13 cellular contexts compared by ENCODE assay signal in genomic region chr11:110311783-110312578, GRCh38. TPM values are rescaled to one million over a fixed set of nuclear protein-coding genes. Genes with fewer than 3 reads are reported as not detected.
DNase-seq lines count a peak whose midpoint lies in the region; ATAC-seq, FAIRE-seq and TF ChIP-seq lines count a peak whose summit lies in the region.
"Had no signal": no experiment of that assay in that cellular context is flagged by ENCODE, and none has a peak within 500 bp of the region (broad histone marks: within the 10 kb centered on the region; RNA-seq: fewer than 3 reads in every experiment).

No MANE protein-coding gene starts in this region.

- FAIRE-seq in endothelial cell of umbilical vein (lab: Jason Lieb, UNC) = peak; percentile 83

- H3K4me1 ChIP-seq in endothelial cell of umbilical vein (ENCODE audit: control insufficient read depth, extremely low read depth, insufficient read depth, low read length) (peaks cover 33% of the 10 kb centered on the region), spleen (peaks cover 0 to 22% (median 3%) of the 10 kb centered on the region in 6 donors), BE2C (peaks cover 2% of the 10 kb centered on the region)

- no peak overlapping the region for H3K4me3 ChIP-seq in endothelial cell of umbilical vein (replicated peaks in 1 of 3; ENCODE audit: insufficient read depth in 1 of 3, low read depth in 1 of 3, low read length in 3 of 3)
- no peak overlapping the region for H3K4me3 ChIP-seq in spleen
- H3K4me3 ChIP-seq in BE2C (ENCODE audit: low read depth, low read length) = no peak overlapping the region
- H3K4me3 ChIP-seq: left ventricle myocardium inferior, upper lobe of right lung had no signal

- H3K4me1 Mint-ChIP-seq in activated CD8-positive, alpha-beta memory T cell treated with anti-CD3 and anti-CD28 coated beads, Interleukin-2, amount 10 ng/mL, durations not matched to agents 7 days and 5 days = peaks cover 9% of the 10 kb centered on the region

- H3K36me3 ChIP-seq in endothelial cell of umbilical vein (ENCODE audit: control insufficient read depth in 2 of 2, extremely low read depth in 1 of 2, insufficient read depth in 2 of 2, low read length in 2 of 2) (no peaks in the 10 kb centered on the region), spleen (no peaks in the 10 kb centered on the region), BE2C (no peaks in the 10 kb centered on the region)
- H3K36me3 ChIP-seq: left ventricle myocardium inferior, upper lobe of right lung had no signal

- H3K27ac Mint-ChIP-seq in activated CD8-positive, alpha-beta memory T cell treated with anti-CD3 and anti-CD28 coated beads, Interleukin-2, amount 10 ng/mL, durations not matched to agents 7 days and 5 days = peak overlapping the region; percentile 62

- TF ChIP-seq CTCF in endothelial cell of umbilical vein (IDR thresholded peaks at IDR 0.05; ENCODE audit: extremely low read depth in 1 of 2, insufficient read depth in 1 of 2, low read depth in 1 of 2, low read length in 2 of 2) = no peak
- TF ChIP-seq CTCF in spleen (IDR thresholded peaks at IDR 0.05 in 8 of 11, conservative IDR thresholded peaks at IDR 0.05 in 3 of 11) = no peak
- TF ChIP-seq CTCF in BE2C (IDR thresholded peaks at IDR 0.05; ENCODE audit: low read depth, low read length) = no peak

- H3K4me2 ChIP-seq in endothelial cell of umbilical vein (ENCODE audit: insufficient read depth, low read length) = peak overlapping the region; percentile 19

- no peak overlapping the region for H3K4me3 Mint-ChIP-seq in activated CD8-positive, alpha-beta memory T cell treated with anti-CD3 and anti-CD28 coated beads, Interleukin-2, amount 10 ng/mL, durations not matched to agents 7 days and 5 days

- no peaks in the 10 kb centered on the region for H3K9me1 ChIP-seq in endothelial cell of umbilical vein (replicated peaks; ENCODE audit: control insufficient read depth, extremely low read depth, insufficient read depth, low read length)

- H3K27me3 Mint-ChIP-seq in activated CD8-positive, alpha-beta memory T cell treated with anti-CD3 and anti-CD28 coated beads, Interleukin-2, amount 10 ng/mL, durations not matched to agents 7 days and 5 days = no peaks in the 10 kb centered on the region

- ATAC-seq in activated CD8-positive, alpha-beta memory T cell treated with anti-CD3 and anti-CD28 coated beads, Interleukin-2, amount 10 ng/mL, durations not matched to agents 7 days and 5 days = peak; percentile 49
- ATAC-seq in sciatic nerve = no peak
- ATAC-seq: upper lobe of right lung had no signal

- peak overlapping the region; percentile 49 for H2AFZ ChIP-seq in endothelial cell of umbilical vein (ENCODE audit: low read depth, low read length)

- H3K27ac ChIP-seq in endothelial cell of umbilical vein (ENCODE audit: insufficient read depth, low read depth, low read length) = peak overlapping the region; percentile 79
- peak overlapping the region in 7 of 8 donors; percentile 17 to 66 (median 42) for H3K27ac ChIP-seq in spleen
- H3K27ac ChIP-seq: left ventricle myocardium inferior, upper lobe of right lung had no signal

- H3K36me3 Mint-ChIP-seq in activated CD8-positive, alpha-beta memory T cell treated with anti-CD3 and anti-CD28 coated beads, Interleukin-2, amount 10 ng/mL, durations not matched to agents 7 days and 5 days = peaks cover 5% of the 10 kb centered on the region

- no peak overlapping the region for H3K9ac ChIP-seq in endothelial cell of umbilical vein (replicated peaks; ENCODE audit: extremely low read depth, insufficient read depth, low read length)

- H3K79me2 ChIP-seq in endothelial cell of umbilical vein (ENCODE audit: control insufficient read depth, insufficient read depth, low read length) = no peaks in the 10 kb centered on the region

- no peaks in the 10 kb centered on the region for H4K20me1 ChIP-seq in endothelial cell of umbilical vein (replicated peaks; ENCODE audit: control insufficient read depth, extremely low read depth, insufficient read depth, low read length)

- no peaks in the 10 kb centered on the region for H3K9me3 Mint-ChIP-seq in activated CD8-positive, alpha-beta memory T cell treated with anti-CD3 and anti-CD28 coated beads, Interleukin-2, amount 10 ng/mL, durations not matched to agents 7 days and 5 days (ENCODE audit: low read depth)

- dilution Hi-C loops in endothelial cell of umbilical vein (cut with MboI; ENCODE audit: extremely low pct_ligation_motif_present, low sequenced_read_pairs) = no loop called here

- H3K9me3 ChIP-seq in endothelial cell of umbilical vein (replicated peaks; ENCODE audit: control insufficient read depth, insufficient read depth, low read length) (no peaks in the 10 kb centered on the region), spleen (no peaks in the 10 kb centered on the region), BE2C (no peaks in the 10 kb centered on the region)
- H3K9me3 ChIP-seq: left ventricle myocardium inferior, upper lobe of right lung had no signal

- POLR2A ChIA-PET in endothelial cell of umbilical vein (lab: Charles Lee) = interaction anchor here (0.7 kb wide), 1 partner anchor 15 kb away, joined by 3 read pairs; the partner anchor contains the start of gene RDX

- DNase-seq in activated CD8-positive, alpha-beta memory T cell treated with anti-CD3 and anti-CD28 coated beads, Interleukin-2, amount 10 ng/mL, durations not matched to agents 7 days and 5 days = no peak
- DNase-seq in activated CD8-positive, alpha-beta memory T cell treated with anti-CD3 and anti-CD28 coated beads, Interleukin-2, amount 50 U/mL, for 4 hours = no peak
- DNase-seq in OCI-M1 (lab: John Stamatoyannopoulos, UW) = peak; percentile 70
- peak; percentile 90 for DNase-seq in endothelial cell of umbilical vein (ENCODE audit: low read depth, low spot score)
- no peak for DNase-seq in spleen
- DNase-seq in BE2C = no peak
- DNase-seq in sciatic nerve (ENCODE audit: low spot score) = no peak
- DNase-seq in NAMALWA (ENCODE audit: low spot score) = no peak
- DNase-seq: activated CD8-positive, alpha-beta memory T cell treated with anti-CD3 and anti-CD28 coated beads for 24 hours; AML-193; left ventricle myocardium inferior; NCI-H1048; upper lobe of right lung had no signal

- TF ChIP-seq POLR2A in endothelial cell of umbilical vein (IDR thresholded peaks at IDR 0.05; ENCODE audit: low read depth, low read length) (no peak), spleen (IDR thresholded peaks at IDR 0.05) (no peak)

- 50 to 73% (median 56%) methylated on average over 3 of the region's 3 CpGs for WGBS in spleen, 5 donors

- no TSS peak for BruUV-seq in endothelial cell of umbilical vein (replicated peaks; lab: Mats Ljungman, UMichigan)

- CTCF ChIA-PET in activated CD8-positive, alpha-beta memory T cell treated with anti-CD3 and anti-CD28 coated beads, Interleukin-2, amount 10 ng/mL, durations not matched to agents 7 days and 5 days (lab: Charles Lee) = interaction anchor here (0.6 to 1.0 kb wide), 2 partner anchors 17 to 457 kb away, joined by 3 to 5 read pairs; partner anchors contain the start of gene RDX
- CTCF ChIA-PET in endothelial cell of umbilical vein (lab: Charles Lee) = interaction anchor here (0.6 to 1.3 kb wide), 7 partner anchors 8 to 110 kb away, joined by 3 to 4 read pairs (median 3); partner anchors contain the start of gene RDX

- intact Hi-C loops in endothelial cell of umbilical vein (cut with micrococcal nuclease) = loop anchor here (10.0 kb wide), 1 partner anchor 217 kb away; the partner anchor contains the start of gene ZC3H12C
- intact Hi-C loops in spleen (cut with DNase I; ENCODE audit: low total_unique reads) = no loop called here
- intact Hi-C loops in sciatic nerve (cut with DNase I) = no loop called here

- no peaks in the 10 kb centered on the region for H3K27me3 ChIP-seq in endothelial cell of umbilical vein (ENCODE audit: control insufficient read depth in 2 of 2, insufficient read depth in 2 of 2, low read length in 2 of 2)
- no peaks in the 10 kb centered on the region for H3K27me3 ChIP-seq in spleen (replicated peaks in 1 of 7)
- peaks cover 20% of the 10 kb centered on the region for H3K27me3 ChIP-seq in BE2C
- H3K27me3 ChIP-seq: upper lobe of right lung had no signal

TF ChIP-seq in endothelial cell of umbilical vein, 7 proteins besides CTCF, POLR2A, EP300 and RAD21:
- TF ChIP-seq JUN (IDR thresholded peaks at IDR 0.05; ENCODE audit: borderline replicate concordance, insufficient read depth, insufficient read length, low read depth) = peak; percentile 92
- peak; percentile 80 for TF ChIP-seq FOS (IDR thresholded peaks at IDR 0.05; ENCODE audit: borderline replicate concordance, insufficient read depth, low read length)
- no peak for TF ChIP-seq MYC (IDR thresholded peaks at IDR 0.05; ENCODE audit: low read depth, low read length)
- TF ChIP-seq POLR2AphosphoS5 (IDR thresholded peaks at IDR 0.05; ENCODE audit: insufficient read depth, low read depth, low read length) = peak; percentile 59
- no peak for TF ChIP-seq EZH2 (IDR thresholded peaks at IDR 0.05; ENCODE audit: borderline replicate concordance, low read depth, low read length, severe bottlenecking)
- TF ChIP-seq MAX (IDR thresholded peaks at IDR 0.05; ENCODE audit: insufficient read depth, insufficient read length) = no peak

RNA-seq across cellular contexts. Expression of gene RDX, which starts 15.6 kb away (rescaled TPM):
- 10 to 100 TPM; 53.9 to 71.3 TPM for total RNA-seq in activated CD8-positive, alpha-beta memory T cell treated with anti-CD3 and anti-CD28 coated beads, Interleukin-2, amount 10 ng/mL, durations not matched to agents 7 days and 5 days
- total RNA-seq in endothelial cell of umbilical vein (239 and 280 TPM in 2 replicates), spleen (100 to 1,000 TPM in 3 of 7 donors, 10 to 100 TPM in 4; 70.2 to 138 (median 97.6) TPM), sciatic nerve (195 TPM)
- polyA plus RNA-seq in endothelial cell of umbilical vein (33.3 and 47.9 TPM in 2 replicates), spleen (10 to 100 TPM; 11.7 to 36.6 (median 15.8) TPM)
- 79.1 and 82.2 TPM in 2 replicates for polyA plus RNA-seq in endothelial cell of umbilical vein (2011; cell fraction: cytosol; rRNA removed)
- 117 and 139 TPM in 2 replicates for polyA plus RNA-seq in endothelial cell of umbilical vein (2011; cell fraction: nucleus; rRNA removed)
- polyA plus RNA-seq in endothelial cell of umbilical vein (2012) = 142 and 171 TPM in 2 replicates
- 112 and 147 TPM in 2 replicates for polyA minus RNA-seq in endothelial cell of umbilical vein
- 67.5 TPM for polyA minus RNA-seq in endothelial cell of umbilical vein (2011; cell fraction: cytosol; rRNA and poly(A)+ RNA removed)
- polyA minus RNA-seq in endothelial cell of umbilical vein (2011; cell fraction: nucleus; rRNA and poly(A)+ RNA removed) = 82.8 and 95.4 TPM in 2 replicates
- polyA plus RNA-seq in BE2C (2012; ENCODE audit: insufficient read depth, insufficient read length, low read depth) = 45.8 TPM

Comparison
In these comparisons a context has a peak if more than half of its experiments do, and no peak if none do; other contexts are left out.
1. DNase-seq: peak in OCI-M1 (single experiment) and endothelial cell of umbilical vein (single experiment); none in activated CD8-positive, alpha-beta memory T cell treated with anti-CD3 and anti-CD28 coated beads, Interleukin-2, amount 10 ng/mL, durations not matched to agents 7 days and 5 days (single experiment), activated CD8-positive, alpha-beta memory T cell treated with anti-CD3 and anti-CD28 coated beads, Interleukin-2, amount 50 U/mL, for 4 hours (single experiment), spleen (single experiment), BE2C (single experiment), sciatic nerve (single experiment) and NAMALWA (single experiment).